Comparison of ENCODE assay signal across 24 cellular contexts in the genomic region with DNA sequence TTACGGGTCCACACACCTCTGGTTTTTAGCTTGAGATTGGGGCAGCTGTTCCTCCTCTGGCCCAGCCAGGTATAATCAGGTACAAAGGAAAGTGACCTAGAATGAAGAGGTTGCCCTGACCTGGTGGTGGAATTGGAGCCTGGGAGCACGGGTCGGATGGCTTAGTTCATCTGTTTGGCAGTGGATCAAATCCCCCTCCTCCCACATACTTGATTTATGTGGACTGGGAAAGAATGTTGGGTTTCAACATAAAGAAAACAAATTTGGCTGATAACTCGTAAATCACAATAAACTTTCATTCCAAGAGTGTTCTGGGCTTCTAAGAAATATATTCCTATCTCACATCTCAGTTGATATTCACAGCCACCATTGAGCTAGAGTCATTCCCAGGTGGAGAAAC.
DNase-seq lines count a peak whose midpoint lies in the region; ATAC-seq, FAIRE-seq and TF ChIP-seq lines count a peak whose summit lies in the region.
"Had no signal": no experiment of that assay in that cellular context is flagged by ENCODE, and none has a peak within 500 bp of the region (broad histone marks: within the 10 kb centered on the region; RNA-seq: fewer than 3 reads in every experiment).

No MANE protein-coding gene starts in this region.

- H3K36me3 Mint-ChIP-seq in MCF 10A (ENCODE audit: insufficient read depth, unreplicated experiment) = peaks cover 12% of the 10 kb centered on the region

- WGBS in K562 (ENCODE audit: insufficient coverage, low coverage, missing lambda C conversion rate) = 56% methylated on average over 4 of the region's 4 CpGs

- no peak overlapping the region for H2AFZ ChIP-seq in K562 (ENCODE audit: low read depth, low read length)

- in situ Hi-C loops in K562 (cut with MboI) = no loop called here

- TF ChIP-seq RAD21 in K562 (CRISPR knock-in tag; conservative IDR thresholded peaks at IDR 0.05 in 1 of 2, IDR thresholded peaks at IDR 0.05 in 1 of 2) = no peak

- no peak overlapping the region for H3K9ac ChIP-seq in K562 (ENCODE audit: insufficient read depth in 1 of 2, low read depth in 2 of 2, low read length in 2 of 2)

- H3K36me3 ChIP-seq in breast epithelium (no peaks in the 10 kb centered on the region), K562 (ENCODE audit: control insufficient read depth, insufficient read depth, low read length) (0 out of 3 replicates have a peak, but pooled peaks cover 2% of the 10 kb centered on the region)
- H3K36me3 ChIP-seq: gastroesophageal sphincter, tibial artery, WERI-Rb-1 had no signal

- H3K27ac ChIP-seq in breast epithelium (no peak overlapping the region), K562 (ENCODE audit: extremely low read depth, low read depth, low read length) (no peak overlapping the region)
- H3K27ac ChIP-seq: gastroesophageal sphincter, tibial artery, WERI-Rb-1 had no signal

- ATAC-seq in K562 (no peak), GM18519 (IDR thresholded peaks at IDR 0.05; ENCODE audit: low FRiP score, unreplicated experiment) (no peak)
- ATAC-seq: gastroesophageal sphincter; stimulated activated naive CD8-positive, alpha-beta T cell treated with anti-CD3 and anti-CD28 coated beads, Interleukin-15, amount 100 ng/mL, for 72 hours had no signal

- TF ChIP-seq CTCF in MCF 10A (IDR thresholded peaks at IDR 0.05; ENCODE audit: unreplicated experiment) = no peak
- no peak for TF ChIP-seq CTCF in breast epithelium (IDR thresholded peaks at IDR 0.05)
- no peak for TF ChIP-seq CTCF in K562 (IDR thresholded peaks at IDR 0.05 in 2 of 3, conservative IDR thresholded peaks at IDR 0.05 in 1 of 3; ENCODE audit: insufficient read depth in 2 of 3, low read depth in 1 of 3, low read length in 3 of 3)

- H4K20me1 ChIP-seq in K562 (replicated peaks; ENCODE audit: control insufficient read depth, insufficient read depth, low read length) = peaks cover 12% of the 10 kb centered on the region

- CTCF ChIA-PET in MCF 10A (lab: Yijun Ruan, JAX) = interaction anchor here (0.6 kb wide), 2 partner anchors 9 to 80 kb away, joined by 3 to 5 read pairs; no protein-coding TSS in a partner anchor
- CTCF ChIA-PET in K562 (lab: Yijun Ruan, JAX; ENCODE audit: low intra/inter-chr PET ratio) = no interaction called here

- H3K27me3 ChIP-seq in breast epithelium = no peaks in the 10 kb centered on the region
- no peaks in the 10 kb centered on the region for H3K27me3 ChIP-seq in K562 (ENCODE audit: control insufficient read depth in 2 of 2, insufficient read depth in 2 of 2, low read length in 2 of 2)
- H3K27me3 ChIP-seq: gastroesophageal sphincter, tibial artery had no signal

- peaks cover 12% of the 10 kb centered on the region for H3K4me1 Mint-ChIP-seq in MCF 10A (ENCODE audit: insufficient read depth, unreplicated experiment)
- H3K4me1 Mint-ChIP-seq: stimulated activated naive CD8-positive, alpha-beta T cell treated with anti-CD3 and anti-CD28 coated beads, Interleukin-15, amount 100 ng/mL, for 72 hours had no signal

- H3K9me3 ChIP-seq in breast epithelium (no peaks in the 10 kb centered on the region), K562 (replicated peaks; ENCODE audit: control insufficient read depth, insufficient read depth, low read depth, low read length) (no peaks in the 10 kb centered on the region)
- H3K9me3 ChIP-seq: gastroesophageal sphincter, tibial artery had no signal

- no peak overlapping the region for H3K4me3 Mint-ChIP-seq in MCF 10A (ENCODE audit: unreplicated experiment)
- H3K4me3 Mint-ChIP-seq: activated naive CD4-positive, alpha-beta T cell treated with anti-CD3 and anti-CD28 coated beads for 36 hours; stimulated activated naive CD8-positive, alpha-beta T cell treated with anti-CD3 and anti-CD28 coated beads, Interleukin-15, amount 100 ng/mL, for 72 hours; T-helper 2 cell treated with Interferon-gamma antibody and Interleukin-4, amounts not matched to agents 5 μg/mL and 100 μg/mL, for 36 hours had no signal

- H3K9me3 Mint-ChIP-seq in MCF 10A (ENCODE audit: unreplicated experiment) = no peaks in the 10 kb centered on the region
- H3K9me3 Mint-ChIP-seq: activated naive CD4-positive, alpha-beta T cell treated with anti-CD3 and anti-CD28 coated beads for 36 hours; stimulated activated naive CD8-positive, alpha-beta T cell treated with anti-CD3 and anti-CD28 coated beads, Interleukin-15, amount 100 ng/mL, for 72 hours; T-helper 2 cell treated with Interferon-gamma antibody and Interleukin-4, amounts not matched to agents 5 μg/mL and 100 μg/mL, for 36 hours had no signal

- POLR2A ChIA-PET in MCF 10A (lab: Yijun Ruan, JAX) = no interaction called here
- POLR2A ChIA-PET in K562 (lab: Yijun Ruan, JAX) = interaction anchor here (0.7 to 1.6 kb wide), 2 partner anchors 8 to 28 kb away, joined by 3 to 5 read pairs; no protein-coding TSS in a partner anchor

- no peak overlapping the region for H3K27ac Mint-ChIP-seq in MCF 10A (ENCODE audit: low read depth, unreplicated experiment)
- H3K27ac Mint-ChIP-seq: activated naive CD4-positive, alpha-beta T cell treated with anti-CD3 and anti-CD28 coated beads for 36 hours; stimulated activated naive CD8-positive, alpha-beta T cell treated with anti-CD3 and anti-CD28 coated beads, Interleukin-15, amount 100 ng/mL, for 72 hours; T-helper 2 cell treated with Interferon-gamma antibody and Interleukin-4, amounts not matched to agents 5 μg/mL and 100 μg/mL, for 36 hours had no signal

- intact Hi-C loops in MCF 10A (cut with micrococcal nuclease) (no loop called here), breast epithelium (cut with DNase I; ENCODE audit: low total_unique reads) (no loop called here), K562 (cut with micrococcal nuclease) (no loop called here)

- H3K4me3 ChIP-seq in breast epithelium = no peak overlapping the region
- H3K4me3 ChIP-seq in K562 = no peak overlapping the region
- H3K4me3 ChIP-seq: gastroesophageal sphincter, tibial artery had no signal

- 0 out of 3 replicates have a peak, but pooled peaks cover 7% of the 10 kb centered on the region for H3K79me2 ChIP-seq in K562 (ENCODE audit: control insufficient read depth, insufficient read depth, low read length)

- H3K9me1 ChIP-seq in K562 (ENCODE audit: control insufficient read depth, insufficient read depth, low read length) = no peaks in the 10 kb centered on the region

- FAIRE-seq in K562 (lab: Jason Lieb, UNC) = peak; percentile 56
- FAIRE-seq: GM12892, H54 had no signal

- BruUV-seq in MCF 10A (replicated peaks; lab: Mats Ljungman, UMichigan) = no TSS peak
- no TSS peak for BruUV-seq in K562 (replicated peaks; lab: Mats Ljungman, UMichigan)

- no peaks in the 10 kb centered on the region for H3K27me3 Mint-ChIP-seq in MCF 10A (ENCODE audit: insufficient read depth, unreplicated experiment)
- H3K27me3 Mint-ChIP-seq: stimulated activated naive CD8-positive, alpha-beta T cell treated with anti-CD3 and anti-CD28 coated beads, Interleukin-15, amount 100 ng/mL, for 72 hours had no signal

- H3K4me1 ChIP-seq in breast epithelium (no peaks in the 10 kb centered on the region), K562 (replicated peaks in 1 of 2; ENCODE audit: control insufficient read depth in 2 of 2, insufficient read depth in 2 of 2, low read length in 2 of 2) (peaks cover 0 to 4% of the 10 kb centered on the region in 2 experiments; a peak in 1 of 5 replicates)

- DNase-seq in MCF 10A (ENCODE audit: unreplicated experiment) (peak; percentile 11), breast epithelium (ENCODE audit: low spot score in 2 of 2) (no peak), K562 (ENCODE audit: extremely low read depth in 1 of 4, low spot score in 3 of 4) (no peak), left kidney (ENCODE audit: low read depth, low spot score) (peak; percentile 85), NCI-H774 (lab: John Stamatoyannopoulos, UW) (no peak), NCI-H1417 (lab: John Stamatoyannopoulos, UW) (no peak)
- no peak for DNase-seq in activated CD4-positive, alpha-beta T cell treated with anti-CD3 and anti-CD28 coated beads for 48 hours
- DNase-seq: 8988T; activated CD4-positive, alpha-beta T cell treated with anti-CD3 and anti-CD28 coated beads, Interleukin-2, amount 50 U/mL, for 1 hour; activated naive CD4-positive, alpha-beta T cell treated with anti-CD3 and anti-CD28 coated beads for 36 hours; effector CD8-positive, alpha-beta T cell; hypothalamus; NCI-H1092 treated with DMSO at 0.1 percent for 48 hours; NCI-H1930; NCI-H526 treated with DMSO at 0.1 percent for 48 hours; posterior cingulate gyrus; stimulated activated naive CD8-positive, alpha-beta T cell treated with anti-CD3 and anti-CD28 coated beads, Interleukin-15, amount 100 ng/mL, for 72 hours; tibial artery; WERI-Rb-1 had no signal

- no peak for TF ChIP-seq EP300 in K562 (IDR thresholded peaks at IDR 0.05; ENCODE audit: low read length)

- TF ChIP-seq POLR2A in breast epithelium (IDR thresholded peaks at IDR 0.05) (no peak), K562 (conservative IDR thresholded peaks at IDR 0.05) (no peak)

- H3K4me2 ChIP-seq in K562 (ENCODE audit: insufficient read depth, low read length) = no peak overlapping the region

TF ChIP-seq in K562, 482 proteins besides CTCF, POLR2A, EP300 and RAD21:
- no peak for TF ChIP-seq ZNF24 (IDR thresholded peaks at IDR 0.05)
- TF ChIP-seq NUFIP1 (IDR thresholded peaks at IDR 0.05; ENCODE audit: partially characterized antibody) = no peak
- TF ChIP-seq ZNF263 (CRISPR knock-in tag; IDR thresholded peaks at IDR 0.05; ENCODE audit: borderline replicate concordance) = peak; percentile 64; the same call in 1 of the 2 replicates
- no peak for TF ChIP-seq IRF2 (CRISPR knock-in tag; IDR thresholded peaks at IDR 0.05)
- TF ChIP-seq SETDB1 (IDR thresholded peaks at IDR 0.05; ENCODE audit: low read length) = no peak
- TF ChIP-seq ILF3 (IDR thresholded peaks at IDR 0.05; ENCODE audit: borderline replicate concordance) = no peak
- TF ChIP-seq ZNF507 (tag; conservative IDR thresholded peaks at IDR 0.05) = no peak

Comparison
In these comparisons a context has a peak if more than half of its experiments do, and no peak if none do; other contexts are left out.
1. DNase-seq: peak in MCF 10A (single experiment) and left kidney (single experiment); none in breast epithelium (0 of 2), K562 (0 of 4), NCI-H774 (single experiment), activated CD4-positive, alpha-beta T cell treated with anti-CD3 and anti-CD28 coated beads for 48 hours (single experiment) and NCI-H1417 (0 of 3).